23 cellular contexts compared by ENCODE assay signal in the genomic region with DNA sequence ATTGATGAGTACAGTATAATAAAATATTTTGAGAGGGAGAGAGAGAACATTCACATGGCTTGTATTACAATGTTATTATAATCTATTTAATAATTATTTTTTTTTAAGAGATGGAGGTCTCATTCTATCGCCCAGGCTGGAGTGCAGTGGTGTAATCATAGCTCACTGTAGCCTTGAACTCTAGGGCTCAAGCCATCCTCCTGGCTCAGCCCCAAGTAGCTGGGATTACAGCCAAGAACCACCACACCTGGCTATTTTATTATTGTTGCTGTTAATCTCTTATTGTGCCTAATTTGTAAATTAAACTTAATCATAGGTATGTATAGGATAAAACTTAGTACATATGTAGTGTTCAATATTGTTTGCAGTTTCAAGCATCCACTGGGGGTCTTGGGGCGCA. TPM values are rescaled to one million over a fixed set of nuclear protein-coding genes. Genes with fewer than 3 reads are reported as not detected.
DNase-seq lines count a peak whose midpoint lies in the region; ATAC-seq, FAIRE-seq and TF ChIP-seq lines count a peak whose summit lies in the region.
"Had no signal": no experiment of that assay in that cellular context is flagged by ENCODE, and none has a peak within 500 bp of the region (broad histone marks: within the 10 kb centered on the region; RNA-seq: fewer than 3 reads in every experiment).

No MANE protein-coding gene starts in this region.

- no peaks in the 10 kb centered on the region for H3K9me3 Mint-ChIP-seq in stimulated activated naive B cell treated with anti-CD40 and anti-IgM and Interleukin-4, amounts not matched to agents 10 μg/mL and 1 μg/mL and 100 μg/mL, for 72 hours
- H3K9me3 Mint-ChIP-seq: activated CD4-positive, alpha-beta T cell treated with anti-CD3 and anti-CD28 coated beads, Interleukin-2, amount 10 ng/mL, durations not matched to agents 24 days and 14 days; CD4-positive, alpha-beta T cell; natural killer cell treated with Interleukin-12 subunit alpha and Interleukin-12 subunit beta and Interleukin-15 and Interleukin-18, amount 100 ng/mL, for 72 hours; stimulated activated effector memory CD8-positive, alpha-beta T cell treated with anti-CD3 and anti-CD28 coated beads, Interleukin-12 subunit alpha, Interleukin-12 subunit beta, amount 100 ng/mL, for 72 hours; T-helper 1 cell treated with Interleukin-12 subunit alpha and Interleukin-12 subunit beta and Interleukin-4 antibody, amounts not matched to agents 30 μg/mL and 1 μg/mL, for 36 hours had no signal

- POLR2A ChIA-PET in A549 (lab: Yijun Ruan, JAX): no interaction called here

- H3K4me1 Mint-ChIP-seq in stimulated activated naive B cell treated with anti-CD40 and anti-IgM and Interleukin-4, amounts not matched to agents 10 μg/mL and 1 μg/mL and 100 μg/mL, for 72 hours: peaks cover 5 to 23% of the 10 kb centered on the region in 2 donors
- H3K4me1 Mint-ChIP-seq: activated CD4-positive, alpha-beta T cell treated with anti-CD3 and anti-CD28 coated beads, Interleukin-2, amount 10 ng/mL, durations not matched to agents 24 days and 14 days; stimulated activated effector memory CD8-positive, alpha-beta T cell treated with anti-CD3 and anti-CD28 coated beads, Interleukin-12 subunit alpha, Interleukin-12 subunit beta, amount 100 ng/mL, for 72 hours had no signal

- no peak overlapping the region for H3K27ac Mint-ChIP-seq in stimulated activated naive B cell treated with anti-CD40 and anti-IgM and Interleukin-4, amounts not matched to agents 10 μg/mL and 1 μg/mL and 100 μg/mL, for 72 hours
- H3K27ac Mint-ChIP-seq: activated CD4-positive, alpha-beta T cell treated with anti-CD3 and anti-CD28 coated beads, Interleukin-2, amount 10 ng/mL, durations not matched to agents 24 days and 14 days; CD4-positive, alpha-beta T cell; natural killer cell treated with Interleukin-12 subunit alpha and Interleukin-12 subunit beta and Interleukin-15 and Interleukin-18, amount 100 ng/mL, for 72 hours; stimulated activated effector memory CD8-positive, alpha-beta T cell treated with anti-CD3 and anti-CD28 coated beads, Interleukin-12 subunit alpha, Interleukin-12 subunit beta, amount 100 ng/mL, for 72 hours; T-helper 1 cell treated with Interleukin-12 subunit alpha and Interleukin-12 subunit beta and Interleukin-4 antibody, amounts not matched to agents 30 μg/mL and 1 μg/mL, for 36 hours had no signal

- TF ChIP-seq CTCF in A549 (IDR thresholded peaks at IDR 0.05): no peak
- no peak for TF ChIP-seq CTCF in epithelial cell of esophagus (IDR thresholded peaks at IDR 0.05; ENCODE audit: insufficient read depth, low read depth, low read length, missing control alignments)
- no peak for TF ChIP-seq CTCF in upper lobe of left lung (IDR thresholded peaks at IDR 0.05)
- no peak for TF ChIP-seq CTCF in GM20000 (IDR thresholded peaks at IDR 0.05; ENCODE audit: extremely low read depth, missing control alignments)

- ATAC-seq in A549 (no peak), upper lobe of left lung (ENCODE audit: low FRiP score in 2 of 2) (no peak)
- no peak for ATAC-seq in stimulated activated naive B cell treated with anti-CD40 and anti-IgM and Interleukin-4, amounts not matched to agents 10 μg/mL and 1 μg/mL and 100 μg/mL, for 72 hours (replicated peaks)
- ATAC-seq: body of pancreas, left cardiac atrium, pancreas had no signal

- FAIRE-seq in A549 (lab: Jason Lieb, UNC): no peak
- FAIRE-seq: pancreas had no signal

- no peaks in the 10 kb centered on the region for H3K36me3 Mint-ChIP-seq in stimulated activated naive B cell treated with anti-CD40 and anti-IgM and Interleukin-4, amounts not matched to agents 10 μg/mL and 1 μg/mL and 100 μg/mL, for 72 hours
- H3K36me3 Mint-ChIP-seq: natural killer cell treated with Interleukin-12 subunit alpha and Interleukin-12 subunit beta and Interleukin-15 and Interleukin-18, amount 100 ng/mL, for 72 hours; stimulated activated effector memory CD8-positive, alpha-beta T cell treated with anti-CD3 and anti-CD28 coated beads, Interleukin-12 subunit alpha, Interleukin-12 subunit beta, amount 100 ng/mL, for 72 hours had no signal

- no peak for DNase-seq in A549 (ENCODE audit: low read depth in 1 of 2, low spot score in 1 of 2)
- DNase-seq in DMS79 treated with DMSO at 0.1 percent for 48 hours (lab: John Stamatoyannopoulos, UW): peak; percentile 72
- DNase-seq in NCI-H2196 (lab: John Stamatoyannopoulos, UW; ENCODE audit: unreplicated experiment): peak; percentile 68
- DNase-seq in epithelial cell of esophagus (ENCODE audit: low read depth): peak; percentile 24
- no peak for DNase-seq in upper lobe of left lung
- DNase-seq in activated gamma-delta T cell treated with Interleukin-2 at 50 U/mL for 16 hours: no peak
- DNase-seq in stimulated activated naive B cell treated with anti-CD40 and anti-IgM and Interleukin-4, amounts not matched to agents 10 μg/mL and 1 μg/mL and 100 μg/mL, for 72 hours: no peak
- no peak for DNase-seq in GM20000 (ENCODE audit: low spot score)
- DNase-seq: activated CD4-positive, alpha-beta T cell treated with anti-CD3 and anti-CD28 coated beads, Interleukin-2, amount 10 ng/mL, durations not matched to agents 24 days and 14 days; CD4-positive, alpha-beta T cell; KG1; left cardiac atrium; NCI-H1048; NCI-H524 treated with DMSO at 0.1 percent for 48 hours; pancreas; PC-3; SIG-M5; sigmoid colon had no signal

- peak overlapping the region; percentile 25; the same call in 2 of the 3 replicates for H3K4me2 ChIP-seq in A549

- H3K4me3 ChIP-seq in A549 (no peak overlapping the region), epithelial cell of esophagus (ENCODE audit: low read length) (peak overlapping the region; percentile 5), upper lobe of left lung (no peak overlapping the region)
- H3K4me3 ChIP-seq: body of pancreas, pancreas, sigmoid colon, thyroid gland had no signal

- H3K4me3 Mint-ChIP-seq in stimulated activated naive B cell treated with anti-CD40 and anti-IgM and Interleukin-4, amounts not matched to agents 10 μg/mL and 1 μg/mL and 100 μg/mL, for 72 hours: no peak overlapping the region
- H3K4me3 Mint-ChIP-seq: activated CD4-positive, alpha-beta T cell treated with anti-CD3 and anti-CD28 coated beads, Interleukin-2, amount 10 ng/mL, durations not matched to agents 24 days and 14 days; CD4-positive, alpha-beta T cell; natural killer cell treated with Interleukin-12 subunit alpha and Interleukin-12 subunit beta and Interleukin-15 and Interleukin-18, amount 100 ng/mL, for 72 hours; stimulated activated effector memory CD8-positive, alpha-beta T cell treated with anti-CD3 and anti-CD28 coated beads, Interleukin-12 subunit alpha, Interleukin-12 subunit beta, amount 100 ng/mL, for 72 hours; T-helper 1 cell treated with Interleukin-12 subunit alpha and Interleukin-12 subunit beta and Interleukin-4 antibody, amounts not matched to agents 30 μg/mL and 1 μg/mL, for 36 hours had no signal

- CTCF ChIA-PET in A549 (lab: Yijun Ruan, JAX): no interaction called here

- H3K9me3 ChIP-seq in A549 (no peaks in the 10 kb centered on the region), upper lobe of left lung (no peaks in the 10 kb centered on the region)
- H3K9me3 ChIP-seq: body of pancreas, pancreas, sigmoid colon, thyroid gland had no signal

- TF ChIP-seq RAD21 in A549 (conservative IDR thresholded peaks at IDR 0.05 in 1 of 2, IDR thresholded peaks at IDR 0.05 in 1 of 2): no peak

- 96% methylated on average over 2 of the region's 2 CpGs for WGBS in A549 (ENCODE audit: missing lambda C conversion rate)
- WGBS in upper lobe of left lung, 2 donors: 86 to 91% methylated on average over 2 of the region's 2 CpGs

- TF ChIP-seq POLR2A in A549 (IDR thresholded peaks at IDR 0.05; ENCODE audit: low read length) (no peak), upper lobe of left lung (IDR thresholded peaks at IDR 0.05) (no peak)

- no peak overlapping the region for H3K27ac ChIP-seq in A549
- H3K27ac ChIP-seq in upper lobe of left lung: no peak overlapping the region
- H3K27ac ChIP-seq: body of pancreas, pancreas, sigmoid colon, thyroid gland had no signal

- H3K36me3 ChIP-seq in upper lobe of left lung: no peaks in the 10 kb centered on the region
- H3K36me3 ChIP-seq: pancreas, sigmoid colon, thyroid gland had no signal

- TF ChIP-seq EP300 in A549 (IDR thresholded peaks at IDR 0.05): no peak
- TF ChIP-seq EP300 in upper lobe of left lung (IDR thresholded peaks at IDR 0.05): no peak

- H3K4me1 ChIP-seq in A549 (peaks cover 11% of the 10 kb centered on the region; the same call in 2 of the 3 replicates), upper lobe of left lung (no peaks in the 10 kb centered on the region)
- H3K4me1 ChIP-seq: thyroid gland had no signal

- H3K27me3 Mint-ChIP-seq in stimulated activated naive B cell treated with anti-CD40 and anti-IgM and Interleukin-4, amounts not matched to agents 10 μg/mL and 1 μg/mL and 100 μg/mL, for 72 hours: no peaks in the 10 kb centered on the region
- H3K27me3 Mint-ChIP-seq: activated CD4-positive, alpha-beta T cell treated with anti-CD3 and anti-CD28 coated beads, Interleukin-2, amount 10 ng/mL, durations not matched to agents 24 days and 14 days; CD4-positive, alpha-beta T cell; natural killer cell treated with Interleukin-12 subunit alpha and Interleukin-12 subunit beta and Interleukin-15 and Interleukin-18, amount 100 ng/mL, for 72 hours had no signal

- H3K27me3 ChIP-seq in upper lobe of left lung: no peaks in the 10 kb centered on the region
- H3K27me3 ChIP-seq: body of pancreas, pancreas, sigmoid colon, thyroid gland had no signal

TF ChIP-seq in A549, 52 proteins besides CTCF, POLR2A, EP300 and RAD21 (continues in another document):
- TF ChIP-seq KDM5A (IDR thresholded peaks at IDR 0.05) (no peak), SREBF2 (IDR thresholded peaks at IDR 0.05) (no peak), RARB (CRISPR knock-in tag; IDR thresholded peaks at IDR 0.05) (no peak), PHF8 (IDR thresholded peaks at IDR 0.05; ENCODE audit: borderline replicate concordance, low read depth) (no peak), ZFP36 (IDR thresholded peaks at IDR 0.05; ENCODE audit: borderline replicate concordance, partially characterized antibody) (no peak), TFCP2L1 (CRISPR knock-in tag; IDR thresholded peaks at IDR 0.05) (no peak)

RNA-seq across cellular contexts. Expression of a gene that starts 57.8 kb away (rescaled TPM):
- polyA plus RNA-seq in A549 (2011; rRNA removed) (26.7 and 27.2 TPM in 2 replicates), A549 (2017; fragmentation: RNase III; extraction: RNeasy Plus Mini Kit Qiagen cat#74134 plus additional on column Dnase treatment) (13.5 to 15.7 TPM (median 15.3 TPM) in 3 replicates)
- polyA plus RNA-seq in A549 (2012; cell fraction: cytosol; rRNA removed): 3.9 and 4.6 TPM in 2 replicates
- polyA plus RNA-seq in A549 (2012; cell fraction: nucleus; rRNA removed): 1.5 and 2.4 TPM in 2 replicates
- 9.2 and 12.9 TPM in 2 replicates for polyA minus RNA-seq in A549 (2011; rRNA and poly(A)+ RNA removed)
- total RNA-seq in upper lobe of left lung: 10 to 100 TPM in 5 of 6 donors, 1 to 10 TPM in 1; 8.4 to 20.3 (median 13.9) TPM

RNA-seq across cellular contexts. Expression of a gene that starts 58.3 kb away (rescaled TPM):
- polyA plus RNA-seq in A549 (2011; rRNA removed) (247 and 311 TPM in 2 replicates), A549 (2017; fragmentation: RNase III; extraction: RNeasy Plus Mini Kit Qiagen cat#74134 plus additional on column Dnase treatment) (165 to 170 TPM (median 166 TPM) in 3 replicates)
- 83.8 and 85.4 TPM in 2 replicates for polyA plus RNA-seq in A549 (2012; cell fraction: cytosol; rRNA removed)
- 13.8 and 22.7 TPM in 2 replicates for polyA plus RNA-seq in A549 (2012; cell fraction: nucleus; rRNA removed)
- polyA minus RNA-seq in A549 (2011; rRNA and poly(A)+ RNA removed): 38.0 and 50.8 TPM in 2 replicates
- 100 to 1,000 TPM in 4 of 6 donors, 10 to 100 TPM in 2; 23.0 to 217 (median 132) TPM for total RNA-seq in upper lobe of left lung

Comparison
In these comparisons a context has a peak if more than half of its experiments do, and no peak if none do; other contexts are left out.
1. DNase-seq: peak in DMS79 treated with DMSO at 0.1 percent for 48 hours (single experiment), NCI-H2196 (single experiment) and epithelial cell of esophagus (single experiment); none in A549 (0 of 2), upper lobe of left lung (0 of 2), activated gamma-delta T cell treated with Interleukin-2 at 50 U/mL for 16 hours (single experiment), stimulated activated naive B cell treated with anti-CD40 and anti-IgM and Interleukin-4, amounts not matched to agents 10 μg/mL and 1 μg/mL and 100 μg/mL, for 72 hours (single experiment) and GM20000 (single experiment).